In genomic region chr6:34425132-34425497, GRCh38 we compare ENCODE assay signal across 8 cellular contexts. TPM values are rescaled to one million over a fixed set of nuclear protein-coding genes. Genes with fewer than 3 reads are reported as not detected.
DNase-seq lines count a peak whose midpoint lies in the region; ATAC-seq and TF ChIP-seq lines count a peak whose summit lies in the region.

No MANE protein-coding gene starts in this region.

- H3K4me1 ChIP-seq in left lung (peaks cover 11 to 32% of the 10 kb centered on the region in 2 donors), thyroid gland (peaks cover 5 to 11% of the 10 kb centered on the region in 2 donors)

- WGBS in thyroid gland, 2 donors, result 3 to 10% methylated on average over 6 to 10 of the region's 10 CpGs

- intact Hi-C loops in left lung (cut with DNase I) (no loop called here), thyroid gland (cut with DNase I) (no loop called here)

- H3K4me3 ChIP-seq in left lung, result peak overlapping the region; percentile 63 to 80
- peak overlapping the region; percentile 82 to 86 (median 83) for H3K4me3 ChIP-seq in thyroid gland (replicated peaks in 1 of 3)

- H3K27me3 Mint-ChIP-seq in activated naive CD8-positive, alpha-beta T cell treated with anti-CD3 and anti-CD28 coated beads, Interleukin-2, amount 10 ng/mL, durations not matched to agents 7 days and 5 days, result peaks cover 6% of the 10 kb centered on the region

- H3K4me1 Mint-ChIP-seq in activated naive CD8-positive, alpha-beta T cell treated with anti-CD3 and anti-CD28 coated beads, Interleukin-2, amount 10 ng/mL, durations not matched to agents 7 days and 5 days, result peaks cover 27% of the 10 kb centered on the region

- no peaks in the 10 kb centered on the region for H3K27me3 ChIP-seq in left lung
- no peaks in the 10 kb centered on the region for H3K27me3 ChIP-seq in thyroid gland

- H3K27ac ChIP-seq in left lung (peak overlapping the region; percentile 81 to 86), thyroid gland (peak overlapping the region; percentile 84 to 95 (median 85))

- H3K9me3 ChIP-seq in left lung (no peaks in the 10 kb centered on the region), thyroid gland (no peaks in the 10 kb centered on the region)

- H3K9me3 Mint-ChIP-seq in activated naive CD8-positive, alpha-beta T cell treated with anti-CD3 and anti-CD28 coated beads, Interleukin-2, amount 10 ng/mL, durations not matched to agents 7 days and 5 days, result no peaks in the 10 kb centered on the region

- peak; percentile 2 for ATAC-seq in activated naive CD8-positive, alpha-beta T cell treated with anti-CD3 and anti-CD28 coated beads, Interleukin-2, amount 10 ng/mL, durations not matched to agents 7 days and 5 days (ENCODE audit: low read depth)
- ATAC-seq in left lung, result no peak
- no peak for ATAC-seq in HG03139 (IDR thresholded peaks at IDR 0.05; ENCODE audit: unreplicated experiment)
- ATAC-seq in GM18861 (IDR thresholded peaks at IDR 0.05; ENCODE audit: unreplicated experiment), result no peak

- peak overlapping the region; percentile 97 for H3K4me3 Mint-ChIP-seq in activated naive CD8-positive, alpha-beta T cell treated with anti-CD3 and anti-CD28 coated beads, Interleukin-2, amount 10 ng/mL, durations not matched to agents 7 days and 5 days

- DNase-seq in activated gamma-delta T cell treated with Interleukin-2 at 50 U/mL for 16 hours, result peak; percentile 3
- no peak for DNase-seq in activated gamma-delta T cell (lab: John Stamatoyannopoulos, UW)
- DNase-seq in activated naive CD8-positive, alpha-beta T cell treated with anti-CD3 and anti-CD28 coated beads, Interleukin-2, amount 10 ng/mL, durations not matched to agents 7 days and 5 days, result peak; percentile 34
- DNase-seq in left lung, result no peak
- peak in 1 of 2 donors; percentile 1 for DNase-seq in thyroid gland
- DNase-seq in HuH-7.5 (ENCODE audit: low spot score), result no peak

- TF ChIP-seq POLR2A in thyroid gland (IDR thresholded peaks at IDR 0.05), result no peak

- H3K36me3 ChIP-seq in left lung (peaks cover 0 to 48% of the 10 kb centered on the region in 2 donors), thyroid gland (peaks cover 44 to 47% of the 10 kb centered on the region in 2 donors)

- no peak for TF ChIP-seq CTCF in left lung (IDR thresholded peaks at IDR 0.05)
- TF ChIP-seq CTCF in thyroid gland (IDR thresholded peaks at IDR 0.05), result no peak

- POLR2A ChIA-PET in activated naive CD8-positive, alpha-beta T cell treated with anti-CD3 and anti-CD28 coated beads, Interleukin-2, amount 10 ng/mL, durations not matched to agents 7 days and 5 days (lab: Charles Lee), result interaction anchor here (0.7 to 1.9 kb wide), 8 partner anchors 10 to 367 kb away, joined by 3 to 10 read pairs (median 3); partner anchors contain the start of genes BLTP3A, HMGA1 and NUDT3

- peak overlapping the region; percentile 99 for H3K27ac Mint-ChIP-seq in activated naive CD8-positive, alpha-beta T cell treated with anti-CD3 and anti-CD28 coated beads, Interleukin-2, amount 10 ng/mL, durations not matched to agents 7 days and 5 days

- peaks cover 25% of the 10 kb centered on the region for H3K36me3 Mint-ChIP-seq in activated naive CD8-positive, alpha-beta T cell treated with anti-CD3 and anti-CD28 coated beads, Interleukin-2, amount 10 ng/mL, durations not matched to agents 7 days and 5 days

RNA-seq across cellular contexts. Expression of gene RPS10, which starts 0.8 kb away (rescaled TPM):
- total RNA-seq in activated naive CD8-positive, alpha-beta T cell treated with anti-CD3 and anti-CD28 coated beads, Interleukin-2, amount 10 ng/mL, durations not matched to agents 7 days and 5 days, result 1,000 to 10,000 TPM; 1,507 to 1,529 TPM
- total RNA-seq in left lung (1,000 to 10,000 TPM; 1,031 to 1,089 TPM), thyroid gland (1,000 to 10,000 TPM; 1,548 to 3,114 (median 2,536) TPM)

RNA-seq across cellular contexts. Expression of gene NUDT3, which starts 32.6 kb away (rescaled TPM):
- 10 to 100 TPM; 17.7 to 18.7 TPM for total RNA-seq in activated naive CD8-positive, alpha-beta T cell treated with anti-CD3 and anti-CD28 coated beads, Interleukin-2, amount 10 ng/mL, durations not matched to agents 7 days and 5 days
- total RNA-seq in left lung, result 10 to 100 TPM; 21.1 to 27.9 TPM
- 10 to 100 TPM; 68.1 to 98.9 (median 75.5) TPM for total RNA-seq in thyroid gland

RNA-seq across cellular contexts. Expression of gene PACSIN1, which starts 40.8 kb away (rescaled TPM):
- 1 to 10 TPM; 3.1 to 4.5 TPM for total RNA-seq in activated naive CD8-positive, alpha-beta T cell treated with anti-CD3 and anti-CD28 coated beads, Interleukin-2, amount 10 ng/mL, durations not matched to agents 7 days and 5 days
- total RNA-seq in left lung, result under 1 TPM in 1 of 2 donors, not detected in 1; 0.09 TPM
- total RNA-seq in thyroid gland, result under 1 TPM in 1 of 4 donors, not detected in 3; 0.11 TPM

Comparison
In these comparisons a context has a peak if more than half of its experiments do, and no peak if none do; other contexts are left out.
1. DNase-seq: peak in activated gamma-delta T cell treated with Interleukin-2 at 50 U/mL for 16 hours (single experiment) and activated naive CD8-positive, alpha-beta T cell treated with anti-CD3 and anti-CD28 coated beads, Interleukin-2, amount 10 ng/mL, durations not matched to agents 7 days and 5 days (single experiment); none in activated gamma-delta T cell (single experiment), left lung (0 of 2) and HuH-7.5 (single experiment).